In the genomic region with DNA sequence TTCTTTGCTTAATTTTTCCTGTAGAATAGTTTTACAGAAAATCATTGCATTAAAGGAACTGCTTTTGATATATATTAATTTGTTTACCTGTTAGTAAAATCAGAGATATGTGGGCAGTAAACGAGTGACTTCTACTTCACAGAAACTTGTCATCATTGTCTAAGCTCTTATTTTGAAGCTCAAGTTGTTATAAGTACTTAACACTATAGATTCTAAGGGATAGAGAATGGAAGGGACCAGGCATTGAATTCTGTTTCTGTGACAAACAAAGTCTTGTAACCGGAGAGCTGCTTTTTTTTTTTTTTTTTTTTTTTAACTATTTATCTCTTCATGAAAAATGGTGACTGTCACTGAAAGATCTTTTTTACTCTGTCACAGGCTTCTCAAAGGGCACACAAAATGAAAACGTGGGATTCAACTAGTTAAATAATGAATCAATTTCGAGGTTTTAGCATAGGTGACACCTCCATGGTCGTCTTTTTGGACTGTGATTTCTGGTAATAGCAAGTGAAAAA, we compare ENCODE assay signal across 17 cellular contexts.
"Had no signal": no experiment of that assay in that cellular context is flagged by ENCODE, and none has a peak within 500 bp of the region (broad histone marks: within the 10 kb centered on the region; RNA-seq: fewer than 3 reads in every experiment).

No MANE protein-coding gene starts in this region.

- H3K27ac ChIP-seq: coronary artery, tibial artery, uterus had no signal

- H3K9me3 ChIP-seq: tibial artery, uterus had no signal

- H3K4me1 ChIP-seq: tibial artery, uterus had no signal

- H3K9me3 Mint-ChIP-seq: activated B cell treated with CpG ODN at 0.5 μM for 24 hours; activated CD4-positive, alpha-beta T cell treated with anti-CD3 and anti-CD28 coated beads, Interleukin-2, amount 10 ng/mL, durations not matched to agents 24 days and 14 days; memory B cell; nephron; stimulated activated memory B cell treated with anti-CD40 and anti-IgM and Interleukin-4, amounts not matched to agents 10 μg/mL and 1 μg/mL and 100 μg/mL, for 72 hours had no signal

- H3K27ac Mint-ChIP-seq: activated B cell treated with CpG ODN at 0.5 μM for 24 hours; activated CD4-positive, alpha-beta T cell treated with anti-CD3 and anti-CD28 coated beads, Interleukin-2, amount 10 ng/mL, durations not matched to agents 24 days and 14 days; activated CD8-positive, alpha-beta T cell treated with anti-CD3 and anti-CD28 coated beads, Interleukin-2, amount 10 ng/mL, durations not matched to agents 7 days and 5 days; memory B cell; stimulated activated memory B cell treated with anti-CD40 and anti-IgM and Interleukin-4, amounts not matched to agents 10 μg/mL and 1 μg/mL and 100 μg/mL, for 72 hours had no signal

- H3K36me3 Mint-ChIP-seq: memory B cell; stimulated activated memory B cell treated with anti-CD40 and anti-IgM and Interleukin-4, amounts not matched to agents 10 μg/mL and 1 μg/mL and 100 μg/mL, for 72 hours had no signal

- H3K36me3 ChIP-seq: tibial artery, uterus had no signal

- DNase-seq: activated B cell treated with CpG ODN at 0.5 μM for 24 hours; activated CD4-positive, alpha-beta T cell treated with anti-CD3 and anti-CD28 coated beads, Interleukin-2, amount 10 ng/mL, durations not matched to agents 24 days and 14 days; activated CD8-positive, alpha-beta memory T cell treated with anti-CD3 and anti-CD28 coated beads, Interleukin-2, amount 50 U/mL, for 4 hours; activated CD8-positive, alpha-beta T cell treated with anti-CD3 and anti-CD28 coated beads, Interleukin-2, amount 10 ng/mL, durations not matched to agents 7 days and 5 days; caudate nucleus; foreskin fibroblast; glutamatergic neuron; hypothalamus; left ventricle myocardium superior; stimulated activated CD4-positive, alpha-beta T cell treated with anti-CD3 and anti-CD28 coated beads, Interleukin-12 subunit alpha, Interleukin-12 subunit beta, amount 100 ng/mL, for 4 hours; stimulated activated CD4-positive, alpha-beta T cell treated with anti-CD3 and anti-CD28 coated beads, Interleukin-2, amount 100 ng/mL, for 24 hours; tibial artery; uterus had no signal

- H3K27me3 Mint-ChIP-seq: activated B cell treated with CpG ODN at 0.5 μM for 24 hours; activated CD4-positive, alpha-beta T cell treated with anti-CD3 and anti-CD28 coated beads, Interleukin-2, amount 10 ng/mL, durations not matched to agents 24 days and 14 days; memory B cell; stimulated activated memory B cell treated with anti-CD40 and anti-IgM and Interleukin-4, amounts not matched to agents 10 μg/mL and 1 μg/mL and 100 μg/mL, for 72 hours had no signal

- H3K27me3 ChIP-seq: tibial artery had no signal

- ATAC-seq: activated CD8-positive, alpha-beta T cell treated with anti-CD3 and anti-CD28 coated beads, Interleukin-2, amount 10 ng/mL, durations not matched to agents 7 days and 5 days; left ventricle myocardium superior; stimulated activated memory B cell treated with anti-CD40 and anti-IgM and Interleukin-4, amounts not matched to agents 10 μg/mL and 1 μg/mL and 100 μg/mL, for 72 hours had no signal

- H3K4me3 ChIP-seq: coronary artery, tibial artery, uterus had no signal

- H3K4me3 Mint-ChIP-seq: activated B cell treated with CpG ODN at 0.5 μM for 24 hours; activated CD4-positive, alpha-beta T cell treated with anti-CD3 and anti-CD28 coated beads, Interleukin-2, amount 10 ng/mL, durations not matched to agents 24 days and 14 days; activated CD8-positive, alpha-beta T cell treated with anti-CD3 and anti-CD28 coated beads, Interleukin-2, amount 10 ng/mL, durations not matched to agents 7 days and 5 days; memory B cell; stimulated activated memory B cell treated with anti-CD40 and anti-IgM and Interleukin-4, amounts not matched to agents 10 μg/mL and 1 μg/mL and 100 μg/mL, for 72 hours had no signal
